Comparison of ENCODE assay signal across 11 cellular contexts in genomic region chr10:78458983-78459638, GRCh38.
DNase-seq lines count a peak whose midpoint lies in the region; ATAC-seq and TF ChIP-seq lines count a peak whose summit lies in the region.
"Had no signal": no experiment of that assay in that cellular context is flagged by ENCODE, and none has a peak within 500 bp of the region (broad histone marks: within the 10 kb centered on the region; RNA-seq: fewer than 3 reads in every experiment).

No MANE protein-coding gene starts in this region.

- H3K4me1 ChIP-seq in sigmoid colon: peaks cover 0 to 21% (median 19%) of the 10 kb centered on the region in 4 donors

- no peaks in the 10 kb centered on the region for H3K36me3 ChIP-seq in sigmoid colon
- H3K36me3 ChIP-seq: transverse colon had no signal

- no peaks in the 10 kb centered on the region for H3K27me3 ChIP-seq in sigmoid colon
- H3K27me3 ChIP-seq: transverse colon had no signal

- no peak overlapping the region for H3K4me3 Mint-ChIP-seq in activated T-cell treated with anti-CD3 and anti-CD28 coated beads, Interleukin-2, amount 50 U/mL, for 4 hours
- H3K4me3 Mint-ChIP-seq: activated naive CD8-positive, alpha-beta T cell; CD8-positive, alpha-beta memory T cell had no signal

- 87 to 93% methylated on average over 3 of the region's 3 CpGs for WGBS in sigmoid colon, 2 donors

- no peak overlapping the region for H3K27ac ChIP-seq in sigmoid colon
- H3K27ac ChIP-seq: transverse colon had no signal

- DNase-seq in A172 (ENCODE audit: low spot score) (peak; percentile 87), HCEC 1CT (peak; percentile 9), NCI-H526 treated with DMSO at 0.1 percent for 48 hours (lab: John Stamatoyannopoulos, UW) (peak; percentile 68), fibroblast of mammary gland (ENCODE audit: low read depth) (peak; percentile 68), D341Med (ENCODE audit: low spot score) (no peak), posterior vena cava (ENCODE audit: low spot score) (no peak), sigmoid colon (no peak)
- DNase-seq in activated T-cell treated with anti-CD3 and anti-CD28 coated beads, Interleukin-2, amount 50 U/mL, for 4 hours: no peak
- DNase-seq: CD8-positive, alpha-beta memory T cell; transverse colon had no signal

- H3K9me3 ChIP-seq in sigmoid colon: no peaks in the 10 kb centered on the region
- H3K9me3 ChIP-seq: transverse colon had no signal

- no peaks in the 10 kb centered on the region for H3K9me3 Mint-ChIP-seq in activated T-cell treated with anti-CD3 and anti-CD28 coated beads, Interleukin-2, amount 50 U/mL, for 4 hours

- H3K4me1 Mint-ChIP-seq in activated T-cell treated with anti-CD3 and anti-CD28 coated beads, Interleukin-2, amount 50 U/mL, for 4 hours (ENCODE audit: low read depth): no peaks in the 10 kb centered on the region
- H3K4me1 Mint-ChIP-seq: CD8-positive, alpha-beta memory T cell had no signal

- intact Hi-C loops in posterior vena cava (cut with DNase I) (no loop called here), sigmoid colon (cut with DNase I) (no loop called here)

- no peak for TF ChIP-seq EP300 in sigmoid colon (IDR thresholded peaks at IDR 0.05)

- no peak for ATAC-seq in activated T-cell treated with anti-CD3 and anti-CD28 coated beads, Interleukin-2, amount 50 U/mL, for 4 hours

- H3K36me3 Mint-ChIP-seq in activated T-cell treated with anti-CD3 and anti-CD28 coated beads, Interleukin-2, amount 50 U/mL, for 4 hours (ENCODE audit: insufficient read depth): no peaks in the 10 kb centered on the region
- H3K36me3 Mint-ChIP-seq: activated naive CD8-positive, alpha-beta T cell; CD8-positive, alpha-beta memory T cell had no signal

- H3K4me3 ChIP-seq in fibroblast of mammary gland (ENCODE audit: control insufficient read depth, low read depth, low read length): no peak overlapping the region
- no peak overlapping the region for H3K4me3 ChIP-seq in sigmoid colon
- H3K4me3 ChIP-seq: transverse colon had no signal

- peaks cover 5% of the 10 kb centered on the region for H3K27me3 Mint-ChIP-seq in activated T-cell treated with anti-CD3 and anti-CD28 coated beads, Interleukin-2, amount 50 U/mL, for 4 hours (ENCODE audit: low read depth)
- H3K27me3 Mint-ChIP-seq: activated naive CD8-positive, alpha-beta T cell had no signal

- TF ChIP-seq CTCF in fibroblast of mammary gland (conservative IDR thresholded peaks at IDR 0.05; ENCODE audit: control insufficient read depth, insufficient read depth, low read depth, low read length): no peak
- TF ChIP-seq CTCF in sigmoid colon (IDR thresholded peaks at IDR 0.05): no peak

- TF ChIP-seq POLR2A in sigmoid colon (IDR thresholded peaks at IDR 0.05): no peak

Comparison
In these comparisons a context has a peak if more than half of its experiments do, and no peak if none do; other contexts are left out.
1. DNase-seq: peak in A172 (single experiment), HCEC 1CT (single experiment), NCI-H526 treated with DMSO at 0.1 percent for 48 hours (single experiment) and fibroblast of mammary gland (single experiment); none in D341Med (single experiment), activated T-cell treated with anti-CD3 and anti-CD28 coated beads, Interleukin-2, amount 50 U/mL, for 4 hours (single experiment), posterior vena cava (single experiment) and sigmoid colon (single experiment).